ENCODE assay signal across 8 cellular contexts in the genomic region with DNA sequence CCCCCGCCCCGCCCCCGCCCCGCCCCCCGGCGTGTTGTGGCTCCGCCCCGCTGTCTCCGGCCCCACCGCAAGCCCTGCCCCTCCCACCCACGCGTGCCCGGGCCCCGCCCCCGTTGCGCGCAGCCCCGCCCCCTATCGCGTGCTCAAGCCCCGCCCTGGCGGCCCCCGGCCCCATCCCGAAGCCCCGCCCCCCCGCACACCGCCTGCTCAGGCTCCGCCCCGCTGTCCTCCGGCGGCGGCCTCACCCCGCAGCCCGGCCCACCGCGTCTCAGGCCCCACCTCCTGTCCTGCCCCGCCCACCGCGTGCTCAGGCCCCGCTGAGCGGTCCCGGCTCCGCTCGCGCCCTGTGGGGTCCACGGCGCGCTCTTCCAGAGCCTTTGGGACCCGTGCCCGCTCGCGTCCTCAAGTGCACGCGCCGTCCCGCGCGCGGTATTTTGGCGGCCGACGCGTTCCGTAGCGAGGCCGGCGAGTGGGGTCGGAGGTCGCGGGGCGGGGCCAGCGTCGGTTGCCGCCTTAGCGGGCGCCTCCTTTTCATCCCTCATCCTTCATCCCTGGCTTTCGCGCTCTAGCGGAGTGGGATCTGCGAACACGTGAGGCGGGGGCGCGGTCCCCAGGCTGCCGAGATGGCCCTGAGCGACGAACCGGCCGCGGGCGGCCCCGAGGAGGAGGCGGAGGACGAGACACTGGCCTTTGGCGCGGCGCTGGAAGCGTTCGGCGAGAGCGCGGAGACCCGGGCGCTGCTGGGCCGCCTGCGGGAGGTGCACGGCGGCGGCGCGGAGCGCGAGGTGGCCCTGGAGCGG.
DNase-seq lines count a peak whose midpoint lies in the region; ATAC-seq and TF ChIP-seq lines count a peak whose summit lies in the region.

A gene (plus strand): TSS at position 495 of the 800 bp plus-strand sequence. CDS start 129 bp downstream, at position 624.

- H3K27ac ChIP-seq in layer of hippocampus (ENCODE audit: low read depth, low read length), result peak within 1 kb of the TSS; percentile 84

- DNase-seq in AG10803 (ENCODE audit: low read depth), result peak; percentile 89
- peak; percentile 73 to 95 for DNase-seq in NCI-H526 (lab: John Stamatoyannopoulos, UW)
- DNase-seq in activated CD4-positive, alpha-beta T cell treated with anti-CD3 and anti-CD28 coated beads for 48 hours, result peak; percentile 90
- peak; percentile 92 for DNase-seq in choroid plexus epithelial cell (ENCODE audit: low read depth)
- DNase-seq in stimulated activated CD4-positive, alpha-beta T cell treated with anti-CD3 and anti-CD28 coated beads, Interleukin-1b, Interleukin-23, amount 100 ng/mL, for 1 hour (ENCODE audit: low read depth in 2 of 2), result peak; percentile 77 to 78

- peak; percentile 53 for TF ChIP-seq POLR2A in GM19099 (IDR thresholded peaks at IDR 0.05; ENCODE audit: extremely low read depth, insufficient read length, low read depth)

- H3K4me3 ChIP-seq in AG10803 (ENCODE audit: low read length), result peak within 1 kb of the TSS; percentile 79
- peak within 1 kb of the TSS; percentile 88 for H3K4me3 ChIP-seq in choroid plexus epithelial cell (ENCODE audit: low read depth, low read length)

- peak; percentile 79 for ATAC-seq in HG03354 (IDR thresholded peaks at IDR 0.05; ENCODE audit: poor library complexity, severe bottlenecking, unreplicated experiment)

- H3K27me3 ChIP-seq in layer of hippocampus (ENCODE audit: control insufficient read depth, insufficient read depth, low read length), result no peaks in the 10 kb centered on the region

- no peak for TF ChIP-seq CTCF in AG10803 (conservative IDR thresholded peaks at IDR 0.05; ENCODE audit: low read length)
- no peak for TF ChIP-seq CTCF in choroid plexus epithelial cell (conservative IDR thresholded peaks at IDR 0.05; ENCODE audit: low read depth, low read length)

Comparison
In these comparisons a context has a peak if more than half of its experiments do, and no peak if none do; other contexts are left out.
1. Peak in every context shown above with its lines: DNase-seq, ATAC-seq, H3K4me3 ChIP-seq and H3K27ac ChIP-seq.